In genomic region chr22:49191506-49191980, GRCh38 we compare ENCODE assay signal across 8 cellular contexts.
"Had no signal": no experiment of that assay in that cellular context is flagged by ENCODE, and none has a peak within 500 bp of the region (broad histone marks: within the 10 kb centered on the region; RNA-seq: fewer than 3 reads in every experiment).

No MANE protein-coding gene starts in this region.

- H3K4me1 Mint-ChIP-seq: IgD-negative memory B cell had no signal

- H3K27ac ChIP-seq: HL-60 had no signal

- H3K36me3 ChIP-seq: HAP-1 had no signal

- H3K9me3 ChIP-seq: HAP-1 had no signal

- ATAC-seq: HCT116, HepG2 had no signal

- H3K27ac Mint-ChIP-seq: HFFc6, IgD-negative memory B cell had no signal

- H3K36me3 Mint-ChIP-seq: IgD-negative memory B cell had no signal

- DNase-seq: GOT3, H7, HFFc6 had no signal

- H3K4me3 ChIP-seq: HAP-1 had no signal

- H3K4me3 Mint-ChIP-seq: HFFc6, IgD-negative memory B cell had no signal

- H3K4me1 ChIP-seq: HAP-1 had no signal
